8 cellular contexts compared by ENCODE assay signal in genomic region chr1:113976609-113977278, GRCh38. TPM values are rescaled to one million over a fixed set of nuclear protein-coding genes. Genes with fewer than 3 reads are reported as not detected.
A peak's percentile ranks its signal among the peaks of the same experiment; 100 is the strongest.
DNase-seq lines count a peak whose midpoint lies in the region; ATAC-seq and TF ChIP-seq lines count a peak whose summit lies in the region.

No MANE protein-coding gene starts in this region.

- no CpG with 5 or more reads among the region's 4 CpGs for WGBS in H9 (ENCODE audit: extremely low coverage, insufficient read length, low lambda C conversion rate)

- no peaks in the 10 kb centered on the region for H3K9me3 Mint-ChIP-seq in H9
- no peaks in the 10 kb centered on the region for H3K9me3 Mint-ChIP-seq in T-cell
- no peaks in the 10 kb centered on the region for H3K9me3 Mint-ChIP-seq in activated naive CD4-positive, alpha-beta T cell treated with anti-CD3 and anti-CD28 coated beads, Interleukin-2, amount 10 ng/mL, durations not matched to agents 7 days and 5 days
- no peaks in the 10 kb centered on the region for H3K9me3 Mint-ChIP-seq in effector memory CD8-positive, alpha-beta T cell

- H4K20me1 ChIP-seq in H9 (ENCODE audit: control insufficient read depth, insufficient read depth, insufficient read length) = no peaks in the 10 kb centered on the region

- H3K4me2 ChIP-seq in H9 (ENCODE audit: insufficient read depth, insufficient read length, low read length) = peak overlapping the region; percentile 23

- no peak overlapping the region for H3K18ac ChIP-seq in H9 (ENCODE audit: insufficient read length, low read depth, low read length)

- no peak overlapping the region for H4K91ac ChIP-seq in H9 (ENCODE audit: insufficient read length, low read depth, low read length)

- no peak overlapping the region for H4K8ac ChIP-seq in H9 (replicated peaks; ENCODE audit: insufficient read length, low read depth, low read length)

- H3K27me3 Mint-ChIP-seq in H9 (ENCODE audit: low read depth) = no peaks in the 10 kb centered on the region
- no peaks in the 10 kb centered on the region for H3K27me3 Mint-ChIP-seq in T-cell
- no peaks in the 10 kb centered on the region for H3K27me3 Mint-ChIP-seq in activated naive CD4-positive, alpha-beta T cell treated with anti-CD3 and anti-CD28 coated beads, Interleukin-2, amount 10 ng/mL, durations not matched to agents 7 days and 5 days
- no peaks in the 10 kb centered on the region for H3K27me3 Mint-ChIP-seq in effector memory CD8-positive, alpha-beta T cell

- intact Hi-C loops in left ventricle myocardium inferior (cut with micrococcal nuclease) = loop anchor here (5.0 kb wide), 1 partner anchor 306 kb away; no protein-coding TSS in a partner anchor

- H3K27ac ChIP-seq in H9 (ENCODE audit: insufficient read length, low read depth, low read length) = peak overlapping the region; percentile 63
- peak overlapping the region; percentile 62 for H3K27ac ChIP-seq in left ventricle myocardium inferior (replicated peaks)
- no peak overlapping the region for H3K27ac ChIP-seq in stomach smooth muscle (ENCODE audit: low read length)

- H3K36me3 Mint-ChIP-seq in H9 (ENCODE audit: insufficient read depth in 1 of 3, low read depth in 3 of 3) (peaks cover 29 to 51% (median 50%) of the 10 kb centered on the region in 3 experiments), T-cell (peaks cover 39% of the 10 kb centered on the region)
- H3K36me3 Mint-ChIP-seq in activated naive CD4-positive, alpha-beta T cell treated with anti-CD3 and anti-CD28 coated beads, Interleukin-2, amount 10 ng/mL, durations not matched to agents 7 days and 5 days = peaks cover 37% of the 10 kb centered on the region
- H3K36me3 Mint-ChIP-seq in effector memory CD8-positive, alpha-beta T cell (ENCODE audit: insufficient read depth) = peaks cover 56% of the 10 kb centered on the region

- H3K79me2 ChIP-seq in H9 (ENCODE audit: insufficient read depth, low read length) = peaks cover 6% of the 10 kb centered on the region; the same call in 1 of the 2 replicates

- H2BK12ac ChIP-seq in H9 (ENCODE audit: insufficient read length, low read depth, low read length) = no peak overlapping the region

- H3K9me3 ChIP-seq in H9 (ENCODE audit: control insufficient read depth, low read depth, low read length) = no peaks in the 10 kb centered on the region
- H3K9me3 ChIP-seq in left ventricle myocardium inferior (replicated peaks) = no peaks in the 10 kb centered on the region
- H3K9me3 ChIP-seq in stomach smooth muscle (ENCODE audit: control insufficient read depth in 2 of 2, low read length in 2 of 2) = no peaks in the 10 kb centered on the region

- H2AK5ac ChIP-seq in H9 (ENCODE audit: insufficient read length, low read length) = no peak overlapping the region

- H3K14ac ChIP-seq in H9 (ENCODE audit: insufficient read depth, low read length) = no peak overlapping the region

- H3K9ac ChIP-seq in H9 (ENCODE audit: extremely low read depth, insufficient read length, low read length) = no peak overlapping the region
- peak overlapping the region; percentile 27 to 30 for H3K9ac ChIP-seq in stomach smooth muscle (ENCODE audit: low read length in 2 of 2)

- POLR2A ChIA-PET in T-cell (lab: Charles Lee) = interaction anchor here (0.6 to 1.2 kb wide), 4 partner anchors 21 to 45 kb away, joined by 3 to 4 read pairs (median 3); no protein-coding TSS in a partner anchor

- DNase-seq in AG08396 (ENCODE audit: low spot score) (peak; percentile 34), H9 (peak; percentile 62), T-cell (no peak), left ventricle myocardium inferior (no peak)
- DNase-seq in activated naive CD4-positive, alpha-beta T cell treated with anti-CD3 and anti-CD28 coated beads, Interleukin-2, amount 10 ng/mL, durations not matched to agents 7 days and 5 days = no peak
- DNase-seq in effector memory CD8-positive, alpha-beta T cell = no peak
- DNase-seq in stimulated activated CD4-positive, alpha-beta T cell treated with anti-CD3 and anti-CD28 coated beads, Interleukin-4, amount 100 ng/mL, for 24 hours = no peak

- no peak for ATAC-seq in T-cell (replicated peaks in 1 of 4)
- ATAC-seq in effector memory CD8-positive, alpha-beta T cell (replicated peaks) = no peak

- no peak overlapping the region for H3K56ac ChIP-seq in H9 (ENCODE audit: insufficient read length, low read depth, low read length)

- no peak overlapping the region for H2BK120ac ChIP-seq in H9 (ENCODE audit: low read depth, low read length, poor library complexity, severe bottlenecking)

- H3K4me3 Mint-ChIP-seq in H9 (peak overlapping the region; percentile 34 to 45; a peak in 4 of 5 replicates), T-cell (no peak overlapping the region)
- H3K4me3 Mint-ChIP-seq in activated naive CD4-positive, alpha-beta T cell treated with anti-CD3 and anti-CD28 coated beads, Interleukin-2, amount 10 ng/mL, durations not matched to agents 7 days and 5 days = no peak overlapping the region
- H3K4me3 Mint-ChIP-seq in effector memory CD8-positive, alpha-beta T cell = no peak overlapping the region

- H3T11ph ChIP-seq in H9 (ENCODE audit: low read length) = no peak overlapping the region

- H2BK20ac ChIP-seq in H9 (ENCODE audit: low read depth, low read length, poor library complexity, severe bottlenecking) = no peak overlapping the region

- no peak overlapping the region for H3K4ac ChIP-seq in H9 (ENCODE audit: low read depth, low read length)

- H3K36me3 ChIP-seq in left ventricle myocardium inferior (peaks cover 34% of the 10 kb centered on the region), stomach smooth muscle (ENCODE audit: control insufficient read depth in 2 of 2, insufficient read depth in 2 of 2, low read length in 2 of 2) (peaks cover 17 to 27% of the 10 kb centered on the region in 2 donors)

- no peak overlapping the region for H4K5ac ChIP-seq in H9 (ENCODE audit: insufficient read length, low read depth, low read length)

- peaks cover 6% of the 10 kb centered on the region for H3K79me1 ChIP-seq in H9 (ENCODE audit: insufficient read depth, low read depth, low read length, poor library complexity, severe bottlenecking)

- no peak overlapping the region for H2BK15ac ChIP-seq in H9 (ENCODE audit: low read depth, low read length)

- H3K23me2 ChIP-seq in H9 (ENCODE audit: insufficient read length, low read depth, low read length, poor library complexity, severe bottlenecking) = peaks cover 10% of the 10 kb centered on the region

- H3K27me3 ChIP-seq in H9 (ENCODE audit: insufficient read depth, low read length) (no peaks in the 10 kb centered on the region), left ventricle myocardium inferior (ENCODE audit: low read depth) (no peaks in the 10 kb centered on the region), stomach smooth muscle (ENCODE audit: control insufficient read depth in 1 of 2, insufficient read depth in 2 of 2, low read length in 2 of 2) (no peaks in the 10 kb centered on the region)

- peaks cover 69 to 71% of the 10 kb centered on the region in 2 experiments for H3K4me1 Mint-ChIP-seq in H9
- H3K4me1 Mint-ChIP-seq in T-cell = peaks cover 40 to 58% (median 46%) of the 10 kb centered on the region in 3 donors
- H3K4me1 Mint-ChIP-seq in activated naive CD4-positive, alpha-beta T cell treated with anti-CD3 and anti-CD28 coated beads, Interleukin-2, amount 10 ng/mL, durations not matched to agents 7 days and 5 days = peaks cover 33% of the 10 kb centered on the region
- peaks cover 20 to 46% of the 10 kb centered on the region in 2 donors for H3K4me1 Mint-ChIP-seq in effector memory CD8-positive, alpha-beta T cell (ENCODE audit: low read depth in 2 of 2)

- H3K27ac Mint-ChIP-seq in H9 = peak overlapping the region; percentile 32 to 98 (median 96); a peak in 6 of 7 replicates
- peak overlapping the region; percentile 24 to 27 for H3K27ac Mint-ChIP-seq in T-cell
- no peak overlapping the region for H3K27ac Mint-ChIP-seq in activated naive CD4-positive, alpha-beta T cell treated with anti-CD3 and anti-CD28 coated beads, Interleukin-2, amount 10 ng/mL, durations not matched to agents 7 days and 5 days
- peak overlapping the region in 1 of 2 donors; percentile 29 for H3K27ac Mint-ChIP-seq in effector memory CD8-positive, alpha-beta T cell

- H2BK5ac ChIP-seq in H9 (ENCODE audit: insufficient read length, low read length) = no peak overlapping the region

- H3K4me1 ChIP-seq in H9 (ENCODE audit: insufficient read depth, low read length) = peaks cover 9% of the 10 kb centered on the region
- peaks cover 46% of the 10 kb centered on the region for H3K4me1 ChIP-seq in left ventricle myocardium inferior
- H3K4me1 ChIP-seq in stomach smooth muscle (ENCODE audit: control insufficient read depth, insufficient read depth, low read length) = peaks cover 39% of the 10 kb centered on the region

- no peak overlapping the region for H3K23ac ChIP-seq in H9 (ENCODE audit: insufficient read length, low read depth, low read length)

- TF ChIP-seq CTCF in H9 (conservative IDR thresholded peaks at IDR 0.05) (peak; percentile 76), left ventricle myocardium inferior (IDR thresholded peaks at IDR 0.05; ENCODE audit: borderline replicate concordance) (peak; percentile 59)

- H3K4me3 ChIP-seq in left ventricle myocardium inferior (no peak overlapping the region), stomach smooth muscle (ENCODE audit: low read length in 2 of 2) (no peak overlapping the region)

- CTCF ChIA-PET in T-cell (lab: Charles Lee) = interaction anchor here (0.5 to 2.2 kb wide), 9 partner anchors 13 to 1356 kb away, joined by 3 to 7 read pairs (median 4); no protein-coding TSS in a partner anchor
- CTCF ChIA-PET in activated naive CD4-positive, alpha-beta T cell treated with anti-CD3 and anti-CD28 coated beads, Interleukin-2, amount 10 ng/mL, durations not matched to agents 7 days and 5 days (lab: Charles Lee) = interaction anchor here (0.6 to 5.2 kb wide), 9 partner anchors 9 to 1398 kb away, joined by 3 to 38 read pairs (median 3); no protein-coding TSS in a partner anchor

- no peak overlapping the region for H2AFZ ChIP-seq in H9 (ENCODE audit: low read length)

RNA-seq across cellular contexts. Expression of gene OLFML3, which starts 2.5 kb away (rescaled TPM):
- 171 and 176 TPM in 2 replicates for total RNA-seq in H9 (2021)
- 1 to 10 TPM in 1 of 5 donors, under 1 TPM in 4; 0.23 to 1.2 (median 0.63) TPM for total RNA-seq in T-cell
- total RNA-seq in left ventricle myocardium inferior = 14.3 TPM

RNA-seq across cellular contexts. Expression of gene HIPK1, which starts 47.6 kb away (rescaled TPM):
- total RNA-seq in H9 (2021) = 65.7 and 68.1 TPM in 2 replicates
- total RNA-seq in T-cell = 100 to 1,000 TPM in 4 of 5 donors, 10 to 100 TPM in 1; 99.5 to 189 (median 103) TPM
- 52.2 TPM for total RNA-seq in left ventricle myocardium inferior

Comparison
In these comparisons a context has a peak if more than half of its experiments do, and no peak if none do; other contexts are left out.
1. DNase-seq: peak in AG08396 (single experiment) and H9 (single experiment); none in T-cell (0 of 34), left ventricle myocardium inferior (single experiment), activated naive CD4-positive, alpha-beta T cell treated with anti-CD3 and anti-CD28 coated beads, Interleukin-2, amount 10 ng/mL, durations not matched to agents 7 days and 5 days (single experiment), effector memory CD8-positive, alpha-beta T cell (0 of 3) and stimulated activated CD4-positive, alpha-beta T cell treated with anti-CD3 and anti-CD28 coated beads, Interleukin-4, amount 100 ng/mL, for 24 hours (single experiment).
2. H3K4me3 Mint-ChIP-seq: peak in H9 (2 of 2); none in T-cell (0 of 3), activated naive CD4-positive, alpha-beta T cell treated with anti-CD3 and anti-CD28 coated beads, Interleukin-2, amount 10 ng/mL, durations not matched to agents 7 days and 5 days (single experiment) and effector memory CD8-positive, alpha-beta T cell (0 of 2).
3. RNA of gene OLFML3, which starts 2.5 kb away (total RNA-seq): 171 to 176 TPM in H9; 14.3 TPM in left ventricle myocardium inferior (single experiment) and 0.23 to 1.2 TPM in T-cell; every median in the first group is over 10 times any median in the second.